10 cellular contexts compared by ENCODE assay signal in the genomic region with DNA sequence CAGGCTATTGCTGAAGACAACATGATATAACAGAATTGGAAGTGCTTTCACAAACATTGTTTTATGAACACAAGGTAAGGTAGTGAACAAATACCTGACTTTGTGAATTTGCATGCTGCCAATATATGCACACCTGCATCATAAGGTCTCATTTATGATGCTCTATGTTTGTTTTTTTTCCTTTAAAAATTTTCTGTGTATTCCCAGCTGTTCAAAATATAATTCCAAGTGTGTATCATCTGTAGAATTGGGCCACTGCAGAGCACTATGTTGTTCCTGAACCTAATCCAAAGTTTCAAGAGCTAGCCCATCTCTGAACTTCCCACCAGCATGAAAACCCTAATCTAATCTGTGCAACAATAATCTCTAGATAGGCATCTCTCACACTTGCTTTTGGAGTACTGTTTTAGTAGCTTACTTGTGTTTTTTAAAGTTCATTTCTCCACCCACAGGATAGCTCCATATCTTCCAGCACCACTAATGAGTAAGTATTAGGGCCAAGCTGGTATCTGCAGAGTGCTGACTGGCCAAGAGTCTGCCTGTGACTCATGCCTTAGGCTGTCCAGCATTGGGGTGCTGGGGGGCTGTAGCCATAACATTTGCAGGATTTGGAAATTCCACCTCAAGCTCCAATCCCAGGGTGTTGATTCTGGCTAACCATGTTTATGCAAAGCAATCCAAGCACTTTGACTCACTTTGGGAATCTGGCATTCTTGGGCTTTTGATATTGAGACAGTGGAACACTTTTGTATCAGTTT.
A peak's percentile ranks its signal among the peaks of the same experiment; 100 is the strongest.
DNase-seq lines count a peak whose midpoint lies in the region; ATAC-seq and TF ChIP-seq lines count a peak whose summit lies in the region.
"Had no signal": no experiment of that assay in that cellular context is flagged by ENCODE, and none has a peak within 500 bp of the region (broad histone marks: within the 10 kb centered on the region; RNA-seq: fewer than 3 reads in every experiment).

No MANE protein-coding gene starts in this region.

- H3K4me3 ChIP-seq in fibroblast of villous mesenchyme (ENCODE audit: low read depth, low read length), result no peak overlapping the region
- H3K4me3 ChIP-seq: esophagus squamous epithelium had no signal

- DNase-seq in GM04504 (ENCODE audit: low read depth), result peak; percentile 54
- DNase-seq in fibroblast of villous mesenchyme (ENCODE audit: low read depth), result peak; percentile 66
- no peak for DNase-seq in sciatic nerve (ENCODE audit: low spot score)
- no peak for DNase-seq in NCI-H2081 treated with DMSO at 0.1 percent for 48 hours (lab: John Stamatoyannopoulos, UW)
- no peak for DNase-seq in GM10248 (ENCODE audit: extremely low spot score)
- no peak for DNase-seq in iPS-NIHi7 (ENCODE audit: extremely low spot score)
- DNase-seq: esophagus squamous epithelium, NCI-H1436 treated with DMSO at 0.1 percent for 48 hours had no signal

- intact Hi-C loops in sciatic nerve (cut with DNase I), result no loop called here

- POLR2A ChIA-PET in GM10248 (lab: Yijun Ruan, JAX), result interaction anchor here (0.5 kb wide), 1 partner anchor 25 kb away, joined by 3 read pairs; no protein-coding TSS in a partner anchor

- no peak for TF ChIP-seq CTCF in fibroblast of villous mesenchyme (IDR thresholded peaks at IDR 0.05; ENCODE audit: insufficient read depth, low read depth, low read length)
- no peak for TF ChIP-seq CTCF in GM10248 (IDR thresholded peaks at IDR 0.05; ENCODE audit: control extremely low read depth, extremely low read depth, low read depth, missing control alignments)

- peak; percentile 84 for ATAC-seq in SK-N-SH treated with all-trans-retinoic acid at 6 μM for 48 hours
- peak; percentile 79 for ATAC-seq in sciatic nerve
- ATAC-seq in GM18867 (IDR thresholded peaks at IDR 0.05; ENCODE audit: unreplicated experiment), result no peak

- CTCF ChIA-PET in GM10248 (lab: Yijun Ruan, JAX), result interaction anchor here (0.6 to 1.7 kb wide), 4 partner anchors 9 to 17 kb away, joined by 3 to 6 read pairs (median 4); no protein-coding TSS in a partner anchor

TF ChIP-seq in SK-N-SH treated with all-trans-retinoic acid at 6 μM for 48 hours, 23 proteins besides CTCF, POLR2A, EP300 and RAD21:
- 0 out of 2 replicates have a peak, but pooled peaks have one; percentile 40 for TF ChIP-seq ZFP3 (CRISPR knock-in tag; IDR thresholded peaks at IDR 0.05)
- peak; percentile 12; the same call in 1 of the 2 replicates for TF ChIP-seq ISL1 (CRISPR knock-in tag; IDR thresholded peaks at IDR 0.05)
- TF ChIP-seq, protein P1, sequence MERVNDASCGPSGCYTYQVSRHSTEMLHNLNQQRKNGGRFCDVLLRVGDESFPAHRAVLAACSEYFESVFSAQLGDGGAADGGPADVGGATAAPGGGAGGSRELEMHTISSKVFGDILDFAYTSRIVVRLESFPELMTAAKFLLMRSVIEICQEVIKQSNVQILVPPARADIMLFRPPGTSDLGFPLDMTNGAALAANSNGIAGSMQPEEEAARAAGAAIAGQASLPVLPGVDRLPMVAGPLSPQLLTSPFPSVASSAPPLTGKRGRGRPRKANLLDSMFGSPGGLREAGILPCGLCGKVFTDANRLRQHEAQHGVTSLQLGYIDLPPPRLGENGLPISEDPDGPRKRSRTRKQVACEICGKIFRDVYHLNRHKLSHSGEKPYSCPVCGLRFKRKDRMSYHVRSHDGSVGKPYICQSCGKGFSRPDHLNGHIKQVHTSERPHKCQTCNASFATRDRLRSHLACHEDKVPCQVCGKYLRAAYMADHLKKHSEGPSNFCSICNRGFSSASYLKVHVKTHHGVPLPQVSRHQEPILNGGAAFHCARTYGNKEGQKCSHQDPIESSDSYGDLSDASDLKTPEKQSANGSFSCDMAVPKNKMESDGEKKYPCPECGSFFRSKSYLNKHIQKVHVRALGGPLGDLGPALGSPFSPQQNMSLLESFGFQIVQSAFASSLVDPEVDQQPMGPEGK (CRISPR knock-in tag; IDR thresholded peaks at IDR 0.05; ENCODE audit: borderline replicate concordance), result peak; percentile 34; the same call in 1 of the 2 replicates
- TF ChIP-seq PPARA (CRISPR knock-in tag; IDR thresholded peaks at IDR 0.05; ENCODE audit: borderline replicate concordance), result no peak

Comparison
In these comparisons a context has a peak if more than half of its experiments do, and no peak if none do; other contexts are left out.
1. DNase-seq: peak in GM04504 (single experiment) and fibroblast of villous mesenchyme (single experiment); none in sciatic nerve (single experiment), NCI-H2081 treated with DMSO at 0.1 percent for 48 hours (single experiment), GM10248 (single experiment) and iPS-NIHi7 (single experiment).